ENCODE assay signal across 1 cellular context in the genomic region with DNA sequence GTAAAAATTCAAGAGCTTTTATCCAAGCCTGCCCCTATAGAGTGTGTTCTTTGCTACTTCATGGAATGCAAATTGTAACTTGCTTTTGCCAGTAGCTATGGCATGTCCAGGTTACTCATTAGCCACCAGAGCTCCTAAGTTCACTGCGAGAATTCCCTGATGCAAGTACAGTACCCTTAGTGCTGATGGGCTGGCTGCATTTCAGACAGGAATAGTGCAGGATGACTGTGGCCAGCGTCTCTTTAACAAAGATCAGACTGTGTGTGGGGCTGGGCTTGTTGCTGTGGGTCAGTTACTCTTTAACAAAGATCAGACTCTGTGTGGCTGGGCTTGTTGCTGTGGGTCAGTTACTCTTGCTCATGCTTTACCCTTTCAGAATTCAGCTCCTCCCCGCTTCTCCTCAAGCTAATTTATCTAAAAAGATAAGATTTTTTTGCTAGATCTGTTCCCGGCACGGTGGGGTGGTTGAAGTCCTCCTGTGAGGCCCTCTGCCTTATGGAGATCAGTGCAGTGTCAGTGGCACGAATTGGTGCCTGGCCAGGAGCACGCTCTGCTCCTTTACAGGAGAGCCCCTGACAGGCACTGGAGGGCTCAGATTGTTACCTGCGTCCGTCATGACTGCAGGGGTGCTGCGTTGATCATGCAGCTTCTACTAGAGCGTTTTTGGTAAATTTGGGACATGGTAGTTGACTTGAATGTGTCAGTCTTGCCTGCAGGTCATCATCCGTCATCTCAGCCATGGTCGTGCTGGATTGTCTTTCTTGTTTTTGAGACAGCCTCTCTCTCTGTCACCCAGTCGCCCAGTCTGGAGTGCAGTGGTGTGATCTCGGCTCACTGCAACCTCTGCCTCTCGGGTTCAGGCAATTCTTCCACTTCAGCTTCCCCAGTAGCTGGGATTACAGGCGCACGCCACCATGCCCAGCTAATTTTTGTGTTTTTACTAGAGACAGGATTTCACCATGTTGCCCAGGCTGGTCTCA.
TF ChIP-seq lines count a peak whose summit lies in the region.

No MANE protein-coding gene starts in this region.

TF ChIP-seq in HepG2, 621 proteins besides CTCF, POLR2A, EP300 and RAD21 (continued from another document and continues in another):
- TF ChIP-seq REPIN1 (CRISPR knock-in tag; IDR thresholded peaks at IDR 0.05; ENCODE audit: borderline replicate concordance, low read depth) (peak; percentile 47; the same call in 1 of the 2 replicates), BCL6 (CRISPR knock-in tag; IDR thresholded peaks at IDR 0.05) (peak; percentile 69), YEATS2 (CRISPR knock-in tag; IDR thresholded peaks at IDR 0.05; ENCODE audit: borderline replicate concordance) (peak; percentile 36; the same call in 1 of the 2 replicates), TOE1 (CRISPR knock-in tag; IDR thresholded peaks at IDR 0.05) (no peak), AHDC1 (CRISPR knock-in tag; IDR thresholded peaks at IDR 0.05; ENCODE audit: borderline replicate concordance) (peak; percentile 62; the same call in 1 of the 2 replicates), ZNF414 (CRISPR knock-in tag; IDR thresholded peaks at IDR 0.05) (no peak), ATF7 (IDR thresholded peaks at IDR 0.05) (no peak), ATF7 (CRISPR knock-in tag; IDR thresholded peaks at IDR 0.05) (0 out of 2 replicates have a peak, but pooled peaks have one; percentile 49), ETV5 (CRISPR knock-in tag; IDR thresholded peaks at IDR 0.05; ENCODE audit: borderline replicate concordance) (no peak), ZBTB25 (CRISPR knock-in tag; IDR thresholded peaks at IDR 0.05) (peak; percentile 22; the same call in 1 of the 2 replicates), TAF15 (IDR thresholded peaks at IDR 0.05; ENCODE audit: low read depth, low read length, poor library complexity, severe bottlenecking) (no peak), PRDM15 (CRISPR knock-in tag; IDR thresholded peaks at IDR 0.05) (0 out of 2 replicates have a peak, but pooled peaks have one; percentile 35), FIP1L1 (IDR thresholded peaks at IDR 0.05; ENCODE audit: borderline replicate concordance, insufficient read depth, low read depth, low read length) (no peak), RCOR2 (CRISPR knock-in tag; IDR thresholded peaks at IDR 0.05) (no peak), ZNF335 (CRISPR knock-in tag; IDR thresholded peaks at IDR 0.05) (no peak), ZNF558 (CRISPR knock-in tag; IDR thresholded peaks at IDR 0.05; ENCODE audit: borderline replicate concordance) (no peak), HNF4A (CRISPR knock-in tag; IDR thresholded peaks at IDR 0.05) (peak; percentile 74), RBAK (CRISPR knock-in tag; IDR thresholded peaks at IDR 0.05) (no peak), NFRKB (IDR thresholded peaks at IDR 0.05) (no peak), ZNF160 (CRISPR knock-in tag; IDR thresholded peaks at IDR 0.05) (no peak), TEAD3 (CRISPR knock-in tag; optimal IDR thresholded peaks at IDR 0.05; ENCODE audit: borderline replicate concordance) (peak; percentile 92), ZNF343 (CRISPR knock-in tag; IDR thresholded peaks at IDR 0.05) (no peak), IRX3 (CRISPR knock-in tag; IDR thresholded peaks at IDR 0.05; ENCODE audit: borderline replicate concordance, low read depth) (no peak), ZKSCAN5 (CRISPR knock-in tag; IDR thresholded peaks at IDR 0.05) (no peak), ZBTB49 (CRISPR knock-in tag; IDR thresholded peaks at IDR 0.05; ENCODE audit: borderline replicate concordance) (no peak), KLF15 (CRISPR knock-in tag; IDR thresholded peaks at IDR 0.05; ENCODE audit: borderline replicate concordance) (no peak)
- TF ChIP-seq, protein P1, sequence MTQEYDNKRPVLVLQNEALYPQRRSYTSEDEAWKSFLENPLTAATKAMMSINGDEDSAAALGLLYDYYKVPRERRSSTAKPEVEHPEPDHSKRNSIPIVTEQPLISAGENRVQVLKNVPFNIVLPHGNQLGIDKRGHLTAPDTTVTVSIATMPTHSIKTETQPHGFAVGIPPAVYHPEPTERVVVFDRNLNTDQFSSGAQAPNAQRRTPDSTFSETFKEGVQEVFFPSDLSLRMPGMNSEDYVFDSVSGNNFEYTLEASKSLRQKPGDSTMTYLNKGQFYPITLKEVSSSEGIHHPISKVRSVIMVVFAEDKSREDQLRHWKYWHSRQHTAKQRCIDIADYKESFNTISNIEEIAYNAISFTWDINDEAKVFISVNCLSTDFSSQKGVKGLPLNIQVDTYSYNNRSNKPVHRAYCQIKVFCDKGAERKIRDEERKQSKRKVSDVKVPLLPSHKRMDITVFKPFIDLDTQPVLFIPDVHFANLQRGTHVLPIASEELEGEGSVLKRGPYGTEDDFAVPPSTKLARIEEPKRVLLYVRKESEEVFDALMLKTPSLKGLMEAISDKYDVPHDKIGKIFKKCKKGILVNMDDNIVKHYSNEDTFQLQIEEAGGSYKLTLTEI (CRISPR knock-in tag; conservative IDR thresholded peaks at IDR 0.05), result no peak
- TF ChIP-seq, protein P2, sequence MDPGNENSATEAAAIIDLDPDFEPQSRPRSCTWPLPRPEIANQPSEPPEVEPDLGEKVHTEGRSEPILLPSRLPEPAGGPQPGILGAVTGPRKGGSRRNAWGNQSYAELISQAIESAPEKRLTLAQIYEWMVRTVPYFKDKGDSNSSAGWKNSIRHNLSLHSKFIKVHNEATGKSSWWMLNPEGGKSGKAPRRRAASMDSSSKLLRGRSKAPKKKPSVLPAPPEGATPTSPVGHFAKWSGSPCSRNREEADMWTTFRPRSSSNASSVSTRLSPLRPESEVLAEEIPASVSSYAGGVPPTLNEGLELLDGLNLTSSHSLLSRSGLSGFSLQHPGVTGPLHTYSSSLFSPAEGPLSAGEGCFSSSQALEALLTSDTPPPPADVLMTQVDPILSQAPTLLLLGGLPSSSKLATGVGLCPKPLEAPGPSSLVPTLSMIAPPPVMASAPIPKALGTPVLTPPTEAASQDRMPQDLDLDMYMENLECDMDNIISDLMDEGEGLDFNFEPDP (CRISPR knock-in tag; conservative IDR thresholded peaks at IDR 0.05), result no peak
- TF ChIP-seq, protein P3, sequence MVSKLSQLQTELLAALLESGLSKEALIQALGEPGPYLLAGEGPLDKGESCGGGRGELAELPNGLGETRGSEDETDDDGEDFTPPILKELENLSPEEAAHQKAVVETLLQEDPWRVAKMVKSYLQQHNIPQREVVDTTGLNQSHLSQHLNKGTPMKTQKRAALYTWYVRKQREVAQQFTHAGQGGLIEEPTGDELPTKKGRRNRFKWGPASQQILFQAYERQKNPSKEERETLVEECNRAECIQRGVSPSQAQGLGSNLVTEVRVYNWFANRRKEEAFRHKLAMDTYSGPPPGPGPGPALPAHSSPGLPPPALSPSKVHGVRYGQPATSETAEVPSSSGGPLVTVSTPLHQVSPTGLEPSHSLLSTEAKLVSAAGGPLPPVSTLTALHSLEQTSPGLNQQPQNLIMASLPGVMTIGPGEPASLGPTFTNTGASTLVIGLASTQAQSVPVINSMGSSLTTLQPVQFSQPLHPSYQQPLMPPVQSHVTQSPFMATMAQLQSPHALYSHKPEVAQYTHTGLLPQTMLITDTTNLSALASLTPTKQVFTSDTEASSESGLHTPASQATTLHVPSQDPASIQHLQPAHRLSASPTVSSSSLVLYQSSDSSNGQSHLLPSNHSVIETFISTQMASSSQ (IDR thresholded peaks at IDR 0.05; ENCODE audit: low read depth), result peak; percentile 98
- TF ChIP-seq, protein P3 (CRISPR knock-in tag; IDR thresholded peaks at IDR 0.05; ENCODE audit: borderline replicate concordance), result peak; percentile 99
